In genomic region chr6:52416629-52417151, GRCh38 we compare ENCODE assay signal across 8 cellular contexts. TPM values are rescaled to one million over a fixed set of nuclear protein-coding genes. Genes with fewer than 3 reads are reported as not detected.
DNase-seq lines count a peak whose midpoint lies in the region; ATAC-seq, FAIRE-seq and TF ChIP-seq lines count a peak whose summit lies in the region.

No MANE protein-coding gene starts in this region.

- H3K9me3 Mint-ChIP-seq in astrocyte (ENCODE audit: unreplicated experiment) = no peaks in the 10 kb centered on the region
- no peaks in the 10 kb centered on the region for H3K9me3 Mint-ChIP-seq in stimulated activated naive CD8-positive, alpha-beta T cell treated with anti-CD3 and anti-CD28 coated beads, Interleukin-15, amount 100 ng/mL, for 72 hours
- H3K9me3 Mint-ChIP-seq in activated CD8-positive, alpha-beta memory T cell treated with anti-CD3 and anti-CD28 coated beads, Interleukin-2, amount 10 ng/mL, durations not matched to agents 7 days and 5 days (ENCODE audit: low read depth) = no peaks in the 10 kb centered on the region

- peaks cover 27% of the 10 kb centered on the region for H3K4me1 ChIP-seq in astrocyte (ENCODE audit: insufficient read depth, low read length)

- no peak overlapping the region for H3K4me3 ChIP-seq in astrocyte (ENCODE audit: insufficient read depth, low read depth, low read length)

- H3K36me3 ChIP-seq in astrocyte (ENCODE audit: insufficient read depth, low read length) = no peaks in the 10 kb centered on the region

- CTCF ChIA-PET in HEK293T (lab: Yijun Ruan, JAX) = interaction anchor here (0.7 to 1.1 kb wide), 4 partner anchors 12 to 244 kb away, joined by 3 to 4 read pairs (median 3); partner anchors contain the start of gene TRAM2
- CTCF ChIA-PET in activated CD8-positive, alpha-beta memory T cell treated with anti-CD3 and anti-CD28 coated beads, Interleukin-2, amount 10 ng/mL, durations not matched to agents 7 days and 5 days (lab: Charles Lee) = interaction anchor here (0.8 to 7.0 kb wide), 15 partner anchors 9 to 579 kb away, joined by 3 to 51 read pairs (median 6); partner anchors contain the start of genes GSTA4, MCM3 and PAQR8

- H3K79me2 ChIP-seq in astrocyte (ENCODE audit: insufficient read depth, low read length) = peaks cover 17% of the 10 kb centered on the region

- H3K36me3 Mint-ChIP-seq in astrocyte (ENCODE audit: low read depth, unreplicated experiment) = no peaks in the 10 kb centered on the region
- H3K36me3 Mint-ChIP-seq in activated CD8-positive, alpha-beta memory T cell treated with anti-CD3 and anti-CD28 coated beads, Interleukin-2, amount 10 ng/mL, durations not matched to agents 7 days and 5 days = no peaks in the 10 kb centered on the region

- no peak overlapping the region for H2AFZ ChIP-seq in astrocyte (ENCODE audit: low read depth, low read length)

- H3K4me1 Mint-ChIP-seq in astrocyte (ENCODE audit: low read depth, unreplicated experiment) = peaks cover 33% of the 10 kb centered on the region
- peaks cover 49% of the 10 kb centered on the region for H3K4me1 Mint-ChIP-seq in stimulated activated naive CD8-positive, alpha-beta T cell treated with anti-CD3 and anti-CD28 coated beads, Interleukin-15, amount 100 ng/mL, for 72 hours
- H3K4me1 Mint-ChIP-seq in activated CD8-positive, alpha-beta memory T cell treated with anti-CD3 and anti-CD28 coated beads, Interleukin-2, amount 10 ng/mL, durations not matched to agents 7 days and 5 days = peaks cover 23% of the 10 kb centered on the region

- TF ChIP-seq CTCF in astrocyte (IDR thresholded peaks at IDR 0.05; ENCODE audit: insufficient read depth, low read depth, low read length) = peak; percentile 86

- H3K4me3 Mint-ChIP-seq in astrocyte (ENCODE audit: unreplicated experiment) = no peak overlapping the region
- peak overlapping the region; percentile 40 to 50 for H3K4me3 Mint-ChIP-seq in stimulated activated naive CD8-positive, alpha-beta T cell treated with anti-CD3 and anti-CD28 coated beads, Interleukin-15, amount 100 ng/mL, for 72 hours
- no peak overlapping the region for H3K4me3 Mint-ChIP-seq in activated CD8-positive, alpha-beta memory T cell treated with anti-CD3 and anti-CD28 coated beads, Interleukin-2, amount 10 ng/mL, durations not matched to agents 7 days and 5 days

- DNase-seq in DMS153 (lab: John Stamatoyannopoulos, UW) (peak; percentile 74), HEK293T (ENCODE audit: extremely low spot score) (peak; percentile 50), NCI-H524 treated with DMSO at 0.1 percent for 48 hours (lab: John Stamatoyannopoulos, UW) (peak; percentile 5), astrocyte (ENCODE audit: low read depth) (peak; percentile 61), iPS-NIHi7 (ENCODE audit: extremely low spot score) (peak; percentile 62)
- DNase-seq in stimulated activated naive CD8-positive, alpha-beta T cell treated with anti-CD3 and anti-CD28 coated beads, Interleukin-15, amount 100 ng/mL, for 72 hours = peak; percentile 43 to 57
- no peak for DNase-seq in activated CD8-positive, alpha-beta memory T cell treated with anti-CD3 and anti-CD28 coated beads, Interleukin-2, amount 10 ng/mL, durations not matched to agents 7 days and 5 days

- POLR2A ChIA-PET in HEK293T (lab: Yijun Ruan, JAX) = interaction anchor here (1.3 kb wide), 1 partner anchor 246 kb away, joined by 5 read pairs; no protein-coding TSS in a partner anchor

- H3K27ac Mint-ChIP-seq in astrocyte (ENCODE audit: unreplicated experiment) = peak overlapping the region; percentile 38
- H3K27ac Mint-ChIP-seq in stimulated activated naive CD8-positive, alpha-beta T cell treated with anti-CD3 and anti-CD28 coated beads, Interleukin-15, amount 100 ng/mL, for 72 hours = peak overlapping the region in 1 of 2 donors; percentile 64
- no peak overlapping the region for H3K27ac Mint-ChIP-seq in activated CD8-positive, alpha-beta memory T cell treated with anti-CD3 and anti-CD28 coated beads, Interleukin-2, amount 10 ng/mL, durations not matched to agents 7 days and 5 days

- ATAC-seq in stimulated activated naive CD8-positive, alpha-beta T cell treated with anti-CD3 and anti-CD28 coated beads, Interleukin-15, amount 100 ng/mL, for 72 hours = peak; percentile 36
- ATAC-seq in activated CD8-positive, alpha-beta memory T cell treated with anti-CD3 and anti-CD28 coated beads, Interleukin-2, amount 10 ng/mL, durations not matched to agents 7 days and 5 days = no peak
- no peak for ATAC-seq in HG02981 (IDR thresholded peaks at IDR 0.05; ENCODE audit: unreplicated experiment)

- H3K9ac ChIP-seq in astrocyte (ENCODE audit: low read length) = peak overlapping the region; percentile 52

- H4K20me1 ChIP-seq in astrocyte (ENCODE audit: insufficient read depth, low read length) = no peaks in the 10 kb centered on the region

- no peak for FAIRE-seq in astrocyte (lab: Jason Lieb, UNC)

- H3K27me3 ChIP-seq in astrocyte (ENCODE audit: insufficient read depth, low read length) = no peaks in the 10 kb centered on the region

- H3K27me3 Mint-ChIP-seq in astrocyte (ENCODE audit: low read depth, unreplicated experiment) = no peaks in the 10 kb centered on the region
- no peaks in the 10 kb centered on the region for H3K27me3 Mint-ChIP-seq in stimulated activated naive CD8-positive, alpha-beta T cell treated with anti-CD3 and anti-CD28 coated beads, Interleukin-15, amount 100 ng/mL, for 72 hours
- H3K27me3 Mint-ChIP-seq in activated CD8-positive, alpha-beta memory T cell treated with anti-CD3 and anti-CD28 coated beads, Interleukin-2, amount 10 ng/mL, durations not matched to agents 7 days and 5 days = no peaks in the 10 kb centered on the region

- H3K27ac ChIP-seq in astrocyte (ENCODE audit: low read depth, low read length) = peak overlapping the region; percentile 82

- no peaks in the 10 kb centered on the region for H3K9me3 ChIP-seq in astrocyte (ENCODE audit: insufficient read depth, low read depth, low read length)

- peak overlapping the region; percentile 69 for H3K4me2 ChIP-seq in astrocyte (ENCODE audit: low read length)

TF ChIP-seq in HEK293T, 16 proteins besides CTCF, POLR2A, EP300 and RAD21:
- no peak for TF ChIP-seq SP1 (IDR thresholded peaks at IDR 0.05)
- TF ChIP-seq BHLHE40 (IDR thresholded peaks at IDR 0.05; ENCODE audit: borderline replicate concordance) = no peak
- TF ChIP-seq ARNT (IDR thresholded peaks at IDR 0.05) = no peak
- TF ChIP-seq HDGF (IDR thresholded peaks at IDR 0.05; ENCODE audit: borderline replicate concordance) = no peak
- no peak for TF ChIP-seq PKNOX1 (IDR thresholded peaks at IDR 0.05)
- no peak for TF ChIP-seq FOXA1 (IDR thresholded peaks at IDR 0.05)
- TF ChIP-seq ZNF384 (IDR thresholded peaks at IDR 0.05) = no peak

RNA-seq across cellular contexts. Expression of gene EFHC1, which starts 3.5 kb away (rescaled TPM):
- total RNA-seq in astrocyte = 25.6 and 30.6 TPM in 2 replicates
- 1 to 10 TPM; 1.7 to 2.1 TPM for total RNA-seq in activated CD8-positive, alpha-beta memory T cell treated with anti-CD3 and anti-CD28 coated beads, Interleukin-2, amount 10 ng/mL, durations not matched to agents 7 days and 5 days

RNA-seq across cellular contexts. Expression of gene PAQR8, which starts 54.7 kb away (rescaled TPM):
- 1.2 and 1.5 TPM in 2 replicates for total RNA-seq in astrocyte
- total RNA-seq in activated CD8-positive, alpha-beta memory T cell treated with anti-CD3 and anti-CD28 coated beads, Interleukin-2, amount 10 ng/mL, durations not matched to agents 7 days and 5 days = 10 to 100 TPM; 12.1 to 12.5 TPM

Comparison
In these comparisons a context has a peak if more than half of its experiments do, and no peak if none do; other contexts are left out.
1. H3K4me3 Mint-ChIP-seq: peak in stimulated activated naive CD8-positive, alpha-beta T cell treated with anti-CD3 and anti-CD28 coated beads, Interleukin-15, amount 100 ng/mL, for 72 hours (2 of 2); none in astrocyte (single experiment) and activated CD8-positive, alpha-beta memory T cell treated with anti-CD3 and anti-CD28 coated beads, Interleukin-2, amount 10 ng/mL, durations not matched to agents 7 days and 5 days (single experiment).